Comparison of ENCODE assay signal across 13 cellular contexts in genomic region chr2:43193652-43193995, GRCh38. TPM values are rescaled to one million over a fixed set of nuclear protein-coding genes. Genes with fewer than 3 reads are reported as not detected.
A peak's percentile ranks its signal among the peaks of the same experiment; 100 is the strongest.
DNase-seq lines count a peak whose midpoint lies in the region; ATAC-seq and TF ChIP-seq lines count a peak whose summit lies in the region.
"Had no signal": no experiment of that assay in that cellular context is flagged by ENCODE, and none has a peak within 500 bp of the region (broad histone marks: within the 10 kb centered on the region; RNA-seq: fewer than 3 reads in every experiment).

No MANE protein-coding gene starts in this region.

- H3K4me1 Mint-ChIP-seq in activated naive CD4-positive, alpha-beta T cell treated with anti-CD3 and anti-CD28 coated beads, Interleukin-2, amount 10 ng/mL, durations not matched to agents 7 days and 5 days = peaks cover 70% of the 10 kb centered on the region
- peaks cover 40% of the 10 kb centered on the region for H3K4me1 Mint-ChIP-seq in activated T-helper 2 cell treated with anti-CD3 and anti-CD28 coated beads, Interferon-gamma antibody, Interleukin-2, Interleukin-4, amounts not matched to agents 10 μg/mL and 5 μg/mL and 100 μg/mL, durations not matched to agents 14 hours and 24 hours and 36 hours (ENCODE audit: low read depth)
- H3K4me1 Mint-ChIP-seq in mesothelial cell of epicardium = peaks cover 21% of the 10 kb centered on the region

- H3K4me3 ChIP-seq in upper lobe of right lung = no peak overlapping the region

- intact Hi-C loops in activated T-helper 2 cell treated with anti-CD3 and anti-CD28 coated beads, Interferon-gamma antibody, Interleukin-2, Interleukin-4, amounts not matched to agents 10 μg/mL and 5 μg/mL and 100 μg/mL, durations not matched to agents 14 hours and 24 hours and 36 hours (cut with micrococcal nuclease) = no loop called here
- intact Hi-C loops in upper lobe of right lung (cut with DNase I) = no loop called here

- H3K36me3 Mint-ChIP-seq in activated naive CD4-positive, alpha-beta T cell treated with anti-CD3 and anti-CD28 coated beads, Interleukin-2, amount 10 ng/mL, durations not matched to agents 7 days and 5 days = peaks cover 18% of the 10 kb centered on the region
- H3K36me3 Mint-ChIP-seq in activated T-helper 2 cell treated with anti-CD3 and anti-CD28 coated beads, Interferon-gamma antibody, Interleukin-2, Interleukin-4, amounts not matched to agents 10 μg/mL and 5 μg/mL and 100 μg/mL, durations not matched to agents 14 hours and 24 hours and 36 hours (ENCODE audit: low read depth) = no peaks in the 10 kb centered on the region
- no peaks in the 10 kb centered on the region for H3K36me3 Mint-ChIP-seq in mesothelial cell of epicardium

- H3K4me1 ChIP-seq in upper lobe of right lung = peaks cover 21% of the 10 kb centered on the region

- DNase-seq in activated naive CD4-positive, alpha-beta T cell treated with anti-CD3 and anti-CD28 coated beads, Interleukin-2, amount 10 ng/mL, durations not matched to agents 7 days and 5 days = no peak
- no peak for DNase-seq in activated naive CD4-positive, alpha-beta T cell treated with anti-CD3 and anti-CD28 coated beads, Interleukin-2, amount 50 U/mL, for 16 hours
- no peak for DNase-seq in activated T-helper 2 cell treated with anti-CD3 and anti-CD28 coated beads, Interferon-gamma antibody, Interleukin-2, Interleukin-4, amounts not matched to agents 10 μg/mL and 5 μg/mL and 100 μg/mL, durations not matched to agents 14 hours and 24 hours and 36 hours (ENCODE audit: low spot score)
- DNase-seq in mesothelial cell of epicardium (ENCODE audit: low spot score in 2 of 2, unreplicated experiment in 2 of 2) (no peak), upper lobe of right lung (no peak), NCI-H510A treated with DMSO at 0.1 percent for 48 hours (lab: John Stamatoyannopoulos, UW) (no peak)
- DNase-seq in stimulated activated CD4-positive, alpha-beta T cell treated with anti-CD3 and anti-CD28 coated beads, Interleukin-2, amount 100 ng/mL, for 48 hours = no peak
- DNase-seq: AML-193; foreskin fibroblast; H7; Karpas-422; stimulated activated CD4-positive, alpha-beta T cell treated with anti-CD3 and anti-CD28 coated beads, Interleukin-4, amount 100 ng/mL, for 1 hour had no signal

- H3K27ac ChIP-seq in upper lobe of right lung = peak overlapping the region; percentile 78

- H3K9me3 Mint-ChIP-seq in activated naive CD4-positive, alpha-beta T cell treated with anti-CD3 and anti-CD28 coated beads, Interleukin-2, amount 10 ng/mL, durations not matched to agents 7 days and 5 days = no peaks in the 10 kb centered on the region
- no peaks in the 10 kb centered on the region for H3K9me3 Mint-ChIP-seq in activated T-helper 2 cell treated with anti-CD3 and anti-CD28 coated beads, Interferon-gamma antibody, Interleukin-2, Interleukin-4, amounts not matched to agents 10 μg/mL and 5 μg/mL and 100 μg/mL, durations not matched to agents 14 hours and 24 hours and 36 hours
- no peaks in the 10 kb centered on the region for H3K9me3 Mint-ChIP-seq in mesothelial cell of epicardium

- no peaks in the 10 kb centered on the region for H3K27me3 ChIP-seq in upper lobe of right lung

- H3K36me3 ChIP-seq in upper lobe of right lung = no peaks in the 10 kb centered on the region

- H3K27me3 Mint-ChIP-seq in activated naive CD4-positive, alpha-beta T cell treated with anti-CD3 and anti-CD28 coated beads, Interleukin-2, amount 10 ng/mL, durations not matched to agents 7 days and 5 days = peaks cover 3% of the 10 kb centered on the region
- H3K27me3 Mint-ChIP-seq in activated T-helper 2 cell treated with anti-CD3 and anti-CD28 coated beads, Interferon-gamma antibody, Interleukin-2, Interleukin-4, amounts not matched to agents 10 μg/mL and 5 μg/mL and 100 μg/mL, durations not matched to agents 14 hours and 24 hours and 36 hours (ENCODE audit: low read depth) = no peaks in the 10 kb centered on the region
- H3K27me3 Mint-ChIP-seq in mesothelial cell of epicardium (ENCODE audit: low read depth) = no peaks in the 10 kb centered on the region

- CTCF ChIA-PET in activated naive CD4-positive, alpha-beta T cell treated with anti-CD3 and anti-CD28 coated beads, Interleukin-2, amount 10 ng/mL, durations not matched to agents 7 days and 5 days (lab: Charles Lee) = interaction anchor here (1.5 to 4.8 kb wide), 3 partner anchors 14 to 27 kb away, joined by 3 to 32 read pairs (median 6); no protein-coding TSS in a partner anchor

- TF ChIP-seq CTCF in mesothelial cell of epicardium (IDR thresholded peaks at IDR 0.05; ENCODE audit: unreplicated experiment) (no peak), upper lobe of right lung (IDR thresholded peaks at IDR 0.05) (no peak)

- H3K9me3 ChIP-seq in upper lobe of right lung = no peaks in the 10 kb centered on the region

- peak overlapping the region; percentile 87 for H3K4me3 Mint-ChIP-seq in activated naive CD4-positive, alpha-beta T cell treated with anti-CD3 and anti-CD28 coated beads, Interleukin-2, amount 10 ng/mL, durations not matched to agents 7 days and 5 days
- no peak overlapping the region for H3K4me3 Mint-ChIP-seq in activated T-helper 2 cell treated with anti-CD3 and anti-CD28 coated beads, Interferon-gamma antibody, Interleukin-2, Interleukin-4, amounts not matched to agents 10 μg/mL and 5 μg/mL and 100 μg/mL, durations not matched to agents 14 hours and 24 hours and 36 hours (ENCODE audit: low read depth)
- no peak overlapping the region for H3K4me3 Mint-ChIP-seq in mesothelial cell of epicardium

- no peak for ATAC-seq in upper lobe of right lung
- no peak for ATAC-seq in GM18873 (IDR thresholded peaks at IDR 0.05; ENCODE audit: low FRiP score, unreplicated experiment)

- peak overlapping the region; percentile 98 for H3K27ac Mint-ChIP-seq in activated naive CD4-positive, alpha-beta T cell treated with anti-CD3 and anti-CD28 coated beads, Interleukin-2, amount 10 ng/mL, durations not matched to agents 7 days and 5 days
- H3K27ac Mint-ChIP-seq in activated T-helper 2 cell treated with anti-CD3 and anti-CD28 coated beads, Interferon-gamma antibody, Interleukin-2, Interleukin-4, amounts not matched to agents 10 μg/mL and 5 μg/mL and 100 μg/mL, durations not matched to agents 14 hours and 24 hours and 36 hours = peak overlapping the region; percentile 36
- H3K27ac Mint-ChIP-seq in mesothelial cell of epicardium = peak overlapping the region; percentile 63

RNA-seq across cellular contexts. Expression of gene ZFP36L2, which starts 32.8 kb away (rescaled TPM):
- 114 TPM in 2 replicates for total RNA-seq in activated T-helper 2 cell treated with anti-CD3 and anti-CD28 coated beads, Interferon-gamma antibody, Interleukin-2, Interleukin-4, amounts not matched to agents 10 μg/mL and 5 μg/mL and 100 μg/mL, durations not matched to agents 14 hours and 24 hours and 36 hours
- total RNA-seq in mesothelial cell of epicardium (93.6 to 100 TPM (median 98.3 TPM) in 3 replicates), upper lobe of right lung (139 TPM)

Comparison
In these comparisons a context has a peak if more than half of its experiments do, and no peak if none do; other contexts are left out.
1. H3K27ac Mint-ChIP-seq: peak in every context shown above with its lines; median percentile 98 in activated naive CD4-positive, alpha-beta T cell treated with anti-CD3 and anti-CD28 coated beads, Interleukin-2, amount 10 ng/mL, durations not matched to agents 7 days and 5 days; 63 in mesothelial cell of epicardium; 36 in activated T-helper 2 cell treated with anti-CD3 and anti-CD28 coated beads, Interferon-gamma antibody, Interleukin-2, Interleukin-4, amounts not matched to agents 10 μg/mL and 5 μg/mL and 100 μg/mL, durations not matched to agents 14 hours and 24 hours and 36 hours.